In the genomic region with DNA sequence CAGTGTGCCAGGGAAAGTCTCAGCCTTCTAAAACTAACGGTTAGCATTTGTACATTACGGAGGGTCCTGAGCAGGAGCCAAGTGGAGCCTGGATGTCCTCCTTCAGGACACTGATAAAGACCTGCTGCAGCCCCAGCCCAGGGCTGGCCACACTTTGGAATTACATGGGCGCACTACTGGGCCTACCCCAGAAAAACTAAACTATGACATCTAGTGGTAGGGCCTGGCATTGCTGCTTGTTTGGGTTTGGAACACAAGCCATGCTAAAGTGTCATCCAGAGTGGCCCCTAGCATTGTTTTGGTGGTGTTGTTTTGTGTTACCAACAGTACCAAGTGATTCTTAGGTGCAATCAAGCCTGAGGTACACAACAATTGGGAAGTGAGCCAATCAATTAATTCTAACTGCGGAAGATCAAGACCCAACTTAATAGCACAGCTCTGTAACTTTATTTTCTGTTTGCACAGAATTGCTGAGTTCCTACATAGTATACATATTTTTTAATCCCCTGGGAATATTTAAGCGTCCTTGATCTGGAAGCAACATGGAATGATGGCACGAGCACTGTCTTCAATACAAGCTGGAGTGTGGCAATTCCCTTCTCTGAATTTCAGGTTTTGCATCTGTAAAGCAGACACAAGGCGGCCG, we compare ENCODE assay signal across 7 cellular contexts.
DNase-seq lines count a peak whose midpoint lies in the region; ATAC-seq, FAIRE-seq and TF ChIP-seq lines count a peak whose summit lies in the region.

No MANE protein-coding gene starts in this region.

- CTCF ChIA-PET in HEK293T (lab: Yijun Ruan, JAX), result interaction anchor here (0.7 to 1.3 kb wide), 5 partner anchors 12 to 61 kb away, joined by 3 to 6 read pairs (median 3); no protein-coding TSS in a partner anchor

- H3K36me3 ChIP-seq in bronchial epithelial cell (ENCODE audit: control insufficient read depth, insufficient read depth, low read length), result no peaks in the 10 kb centered on the region

- ATAC-seq in GM18520 (IDR thresholded peaks at IDR 0.05; ENCODE audit: unreplicated experiment), result no peak

- POLR2A ChIA-PET in HEK293T (lab: Yijun Ruan, JAX), result no interaction called here

- H3K4me3 ChIP-seq in bronchial epithelial cell (ENCODE audit: low read depth, low read length), result no peak overlapping the region

- no peaks in the 10 kb centered on the region for H3K27me3 ChIP-seq in bronchial epithelial cell (ENCODE audit: control insufficient read depth, insufficient read depth, low read length)

- peak; percentile 58 for DNase-seq in EH (ENCODE audit: low read depth)
- peak; percentile 78 for DNase-seq in HEK293T (ENCODE audit: extremely low spot score)
- DNase-seq in RCC 7860 (ENCODE audit: low spot score), result peak; percentile 35
- DNase-seq in bronchial epithelial cell (ENCODE audit: low read depth), result peak; percentile 29
- peak; percentile 55 for DNase-seq in kidney glomerular epithelial cell (lab: John Stamatoyannopoulos, UW)
- peak; percentile 6 for DNase-seq in stimulated activated CD8-positive, alpha-beta memory T cell treated with anti-CD3 and anti-CD28 coated beads, Interleukin-4, amount 100 ng/mL, for 24 hours (ENCODE audit: low read depth)

- peak; percentile 91 for TF ChIP-seq CTCF in bronchial epithelial cell (IDR thresholded peaks at IDR 0.05; ENCODE audit: insufficient read depth, low read length, severe bottlenecking)

- FAIRE-seq in RCC 7860 (lab: Jason Lieb, UNC) (peak; percentile 26), bronchial epithelial cell (lab: Jason Lieb, UNC) (no peak)

TF ChIP-seq in HEK293T, 16 proteins besides CTCF, POLR2A, EP300 and RAD21:
- no peak for TF ChIP-seq HDGF (IDR thresholded peaks at IDR 0.05; ENCODE audit: borderline replicate concordance)
- TF ChIP-seq BHLHE40 (IDR thresholded peaks at IDR 0.05; ENCODE audit: borderline replicate concordance), result no peak
- TF ChIP-seq FOXA1 (IDR thresholded peaks at IDR 0.05), result no peak
- TF ChIP-seq ARNT (IDR thresholded peaks at IDR 0.05), result no peak
- no peak for TF ChIP-seq FOXK2 (IDR thresholded peaks at IDR 0.05)
- TF ChIP-seq, protein P1, sequence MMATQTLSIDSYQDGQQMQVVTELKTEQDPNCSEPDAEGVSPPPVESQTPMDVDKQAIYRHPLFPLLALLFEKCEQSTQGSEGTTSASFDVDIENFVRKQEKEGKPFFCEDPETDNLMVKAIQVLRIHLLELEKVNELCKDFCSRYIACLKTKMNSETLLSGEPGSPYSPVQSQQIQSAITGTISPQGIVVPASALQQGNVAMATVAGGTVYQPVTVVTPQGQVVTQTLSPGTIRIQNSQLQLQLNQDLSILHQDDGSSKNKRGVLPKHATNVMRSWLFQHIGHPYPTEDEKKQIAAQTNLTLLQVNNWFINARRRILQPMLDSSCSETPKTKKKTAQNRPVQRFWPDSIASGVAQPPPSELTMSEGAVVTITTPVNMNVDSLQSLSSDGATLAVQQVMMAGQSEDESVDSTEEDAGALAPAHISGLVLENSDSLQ (IDR thresholded peaks at IDR 0.05), result no peak
- TF ChIP-seq FOXM1 (IDR thresholded peaks at IDR 0.05; ENCODE audit: borderline replicate concordance), result no peak
- no peak for TF ChIP-seq SP1 (IDR thresholded peaks at IDR 0.05)
- no peak for TF ChIP-seq ELF4 (IDR thresholded peaks at IDR 0.05)

Comparison
In these comparisons a context has a peak if more than half of its experiments do, and no peak if none do; other contexts are left out.
1. DNase-seq: peak in every context shown above with its lines; median percentile 78 in HEK293T; 58 in EH; 55 in kidney glomerular epithelial cell; 35 in RCC 7860; 29 in bronchial epithelial cell; 6 in stimulated activated CD8-positive, alpha-beta memory T cell treated with anti-CD3 and anti-CD28 coated beads, Interleukin-4, amount 100 ng/mL, for 24 hours.